In the genomic region with DNA sequence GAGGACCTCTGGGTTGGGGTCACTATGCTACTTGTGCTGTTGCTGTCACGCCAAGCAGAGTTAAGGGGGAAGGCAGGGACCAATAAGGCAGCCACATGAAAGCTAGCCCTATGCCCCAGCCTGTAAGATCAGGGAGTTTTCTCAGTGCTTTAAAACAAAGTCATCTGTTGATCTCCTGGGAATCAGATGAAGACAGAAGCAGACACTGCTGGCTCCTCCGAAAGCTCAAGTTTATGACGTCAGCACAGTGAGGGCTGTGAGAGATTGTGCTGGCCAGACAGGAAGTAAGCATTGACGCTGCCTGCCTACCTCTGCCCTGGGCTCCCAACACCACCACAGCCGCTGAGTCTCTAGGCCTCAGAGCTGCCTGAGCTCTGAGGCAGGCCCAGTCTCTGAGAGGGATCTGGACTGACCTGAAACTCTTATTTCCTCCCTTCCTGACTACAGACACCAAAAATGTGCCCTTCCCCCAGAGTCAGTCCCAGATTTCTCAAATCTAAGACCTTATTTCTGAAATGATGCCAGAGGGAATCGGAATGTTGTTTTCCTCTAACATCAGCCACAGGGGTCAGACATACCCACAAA, we compare ENCODE assay signal across 9 cellular contexts.
A peak's percentile ranks its signal among the peaks of the same experiment; 100 is the strongest.
DNase-seq lines count a peak whose midpoint lies in the region; ATAC-seq, FAIRE-seq and TF ChIP-seq lines count a peak whose summit lies in the region.
"Had no signal": no experiment of that assay in that cellular context is flagged by ENCODE, and none has a peak within 500 bp of the region (broad histone marks: within the 10 kb centered on the region; RNA-seq: fewer than 3 reads in every experiment).

No MANE protein-coding gene starts in this region.

- H3K9me3 Mint-ChIP-seq in stimulated activated naive CD8-positive, alpha-beta T cell treated with anti-CD3 and anti-CD28 coated beads, Interleukin-15, amount 100 ng/mL, for 72 hours, result no peaks in the 10 kb centered on the region

- H3K4me1 Mint-ChIP-seq in stimulated activated naive CD8-positive, alpha-beta T cell treated with anti-CD3 and anti-CD28 coated beads, Interleukin-15, amount 100 ng/mL, for 72 hours, result peaks cover 16% of the 10 kb centered on the region

- H3K27ac ChIP-seq in A673 (ENCODE audit: low read depth, low read length, poor library complexity, severe bottlenecking), result no peak overlapping the region
- H3K27ac ChIP-seq in WERI-Rb-1, result no peak overlapping the region; the same call in 1 of the 2 replicates
- H3K27ac ChIP-seq in colonic mucosa, result peak overlapping the region; percentile 32

- no peak for FAIRE-seq in frontal cortex (lab: Jason Lieb, UNC)
- FAIRE-seq: endometrium had no signal

- no peaks in the 10 kb centered on the region for H3K27me3 Mint-ChIP-seq in stimulated activated naive CD8-positive, alpha-beta T cell treated with anti-CD3 and anti-CD28 coated beads, Interleukin-15, amount 100 ng/mL, for 72 hours

- H3K36me3 ChIP-seq in A673 (ENCODE audit: insufficient read depth, low read length, poor library complexity, severe bottlenecking), result no peaks in the 10 kb centered on the region
- no peaks in the 10 kb centered on the region for H3K36me3 ChIP-seq in WERI-Rb-1
- H3K36me3 ChIP-seq in colonic mucosa, result no peaks in the 10 kb centered on the region

- POLR2A ChIA-PET in A673 (lab: Charles Lee; ENCODE audit: low non-redundant PET), result no interaction called here

- no peak for TF ChIP-seq CTCF in A673 (conservative IDR thresholded peaks at IDR 0.05; ENCODE audit: low read depth, low read length)
- no peak for TF ChIP-seq CTCF in WERI-Rb-1 (IDR thresholded peaks at IDR 0.05; ENCODE audit: low read depth, low read length)
- TF ChIP-seq CTCF in colonic mucosa (IDR thresholded peaks at IDR 0.05), result no peak

- peak overlapping the region; percentile 90 to 93 for H3K27ac Mint-ChIP-seq in stimulated activated naive CD8-positive, alpha-beta T cell treated with anti-CD3 and anti-CD28 coated beads, Interleukin-15, amount 100 ng/mL, for 72 hours

- no TSS peak for BruUV-seq in A673 (replicated peaks; lab: Mats Ljungman, UMichigan)

- H3K9ac ChIP-seq in colonic mucosa (ENCODE audit: low read depth in 2 of 2, low read length in 2 of 2), result peak overlapping the region in 1 of 2 donors; percentile 27

- H3K4me3 Mint-ChIP-seq in stimulated activated naive CD8-positive, alpha-beta T cell treated with anti-CD3 and anti-CD28 coated beads, Interleukin-15, amount 100 ng/mL, for 72 hours, result peak overlapping the region in 1 of 2 donors; percentile 9

- H3K4me3 ChIP-seq in A673 (ENCODE audit: low read depth, low read length, poor library complexity, severe bottlenecking) (no peak overlapping the region), WERI-Rb-1 (ENCODE audit: low read depth, low read length) (no peak overlapping the region), colonic mucosa (no peak overlapping the region)

- DNase-seq in A673 (ENCODE audit: low spot score) (peak; percentile 66), HCEC 1CT (peak; percentile 94), WERI-Rb-1 (peak; percentile 36), colonic mucosa (no peak), myocyte (ENCODE audit: low read depth) (peak; percentile 90), NCI-H2171 treated with DMSO at 0.1 percent for 48 hours (lab: John Stamatoyannopoulos, UW) (no peak), frontal cortex (ENCODE audit: low spot score in 2 of 2) (no peak)
- peak; percentile 30 to 57 for DNase-seq in stimulated activated naive CD8-positive, alpha-beta T cell treated with anti-CD3 and anti-CD28 coated beads, Interleukin-15, amount 100 ng/mL, for 72 hours

- no peaks in the 10 kb centered on the region for H3K9me3 ChIP-seq in A673 (ENCODE audit: low read depth, low read length, poor library complexity, severe bottlenecking)
- H3K9me3 ChIP-seq in WERI-Rb-1 (ENCODE audit: severe bottlenecking), result peaks cover 3% of the 10 kb centered on the region
- no peaks in the 10 kb centered on the region for H3K9me3 ChIP-seq in colonic mucosa

- no peaks in the 10 kb centered on the region for H3K4me1 ChIP-seq in A673 (ENCODE audit: insufficient read depth, low read length, poor library complexity, severe bottlenecking)
- no peaks in the 10 kb centered on the region for H3K4me1 ChIP-seq in colonic mucosa

- intact Hi-C loops in A673 (cut with micrococcal nuclease; ENCODE audit: unreplicated experiment) (no loop called here), colonic mucosa (cut with DNase I) (no loop called here)

- peak; percentile 93 for ATAC-seq in stimulated activated naive CD8-positive, alpha-beta T cell treated with anti-CD3 and anti-CD28 coated beads, Interleukin-15, amount 100 ng/mL, for 72 hours

- H3K27me3 ChIP-seq in A673 (replicated peaks; ENCODE audit: insufficient read depth, low read depth, low read length, poor library complexity) (no peaks in the 10 kb centered on the region), WERI-Rb-1 (ENCODE audit: insufficient read depth, low read depth, severe bottlenecking) (no peaks in the 10 kb centered on the region), colonic mucosa (no peaks in the 10 kb centered on the region)

- CTCF ChIA-PET in A673 (lab: Charles Lee), result no interaction called here

Comparison
In these comparisons a context has a peak if more than half of its experiments do, and no peak if none do; other contexts are left out.
1. DNase-seq: peak in A673 (single experiment), HCEC 1CT (single experiment), WERI-Rb-1 (single experiment), myocyte (single experiment) and stimulated activated naive CD8-positive, alpha-beta T cell treated with anti-CD3 and anti-CD28 coated beads, Interleukin-15, amount 100 ng/mL, for 72 hours (2 of 2); none in colonic mucosa (single experiment), NCI-H2171 treated with DMSO at 0.1 percent for 48 hours (single experiment) and frontal cortex (0 of 2).